ENCODE assay signal across 22 cellular contexts in genomic region chr7:155090647-155091046, GRCh38. TPM values are rescaled to one million over a fixed set of nuclear protein-coding genes. Genes with fewer than 3 reads are reported as not detected.
A peak's percentile ranks its signal among the peaks of the same experiment; 100 is the strongest.
DNase-seq lines count a peak whose midpoint lies in the region; ATAC-seq and TF ChIP-seq lines count a peak whose summit lies in the region.
"Had no signal": no experiment of that assay in that cellular context is flagged by ENCODE, and none has a peak within 500 bp of the region (broad histone marks: within the 10 kb centered on the region; RNA-seq: fewer than 3 reads in every experiment).

No MANE protein-coding gene starts in this region.

- H2AFZ ChIP-seq in GM23338: peak overlapping the region; percentile 59; the same call in 1 of the 2 replicates
- H2AFZ ChIP-seq: parathyroid adenoma had no signal

- no peak overlapping the region for H3K4me2 ChIP-seq in GM23338

- no peaks in the 10 kb centered on the region; the same call in none of the 3 replicates for H3K36me3 Mint-ChIP-seq in GM23338 (ENCODE audit: low read depth)
- H3K36me3 Mint-ChIP-seq in T-helper 2 cell treated with Interferon-gamma antibody and Interleukin-4, amounts not matched to agents 5 μg/mL and 100 μg/mL, for 36 hours (ENCODE audit: low read depth): peaks cover 2% of the 10 kb centered on the region
- H3K36me3 Mint-ChIP-seq: activated naive CD4-positive, alpha-beta T cell treated with anti-CD3 and anti-CD28 coated beads, Interleukin-2, amount 50 U/mL, for 24 hours; CD4-positive, CD25-positive, alpha-beta regulatory T cell; type B pancreatic cell had no signal

- H3K4me1 Mint-ChIP-seq in GM23338: peaks cover 5% of the 10 kb centered on the region
- H3K4me1 Mint-ChIP-seq in T-helper 2 cell treated with Interferon-gamma antibody and Interleukin-4, amounts not matched to agents 5 μg/mL and 100 μg/mL, for 36 hours (ENCODE audit: low read depth): peaks cover 48% of the 10 kb centered on the region
- H3K4me1 Mint-ChIP-seq: activated B cell treated with CpG ODN at 0.5 μM for 24 hours had no signal

- H3K27me3 ChIP-seq in GM23338 (ENCODE audit: insufficient read depth): no peaks in the 10 kb centered on the region

- H3K4me3 Mint-ChIP-seq in GM23338: no peak overlapping the region
- H3K4me3 Mint-ChIP-seq in T-helper 2 cell treated with Interferon-gamma antibody and Interleukin-4, amounts not matched to agents 5 μg/mL and 100 μg/mL, for 36 hours: peak overlapping the region; percentile 9
- H3K4me3 Mint-ChIP-seq: activated B cell treated with CpG ODN at 0.5 μM for 24 hours; activated naive CD4-positive, alpha-beta T cell treated with anti-CD3 and anti-CD28 coated beads, Interleukin-2, amount 50 U/mL, for 24 hours; type B pancreatic cell had no signal

- no peaks in the 10 kb centered on the region; the same call in 1 of the 3 replicates for H3K9me3 Mint-ChIP-seq in GM23338
- H3K9me3 Mint-ChIP-seq in T-helper 2 cell treated with Interferon-gamma antibody and Interleukin-4, amounts not matched to agents 5 μg/mL and 100 μg/mL, for 36 hours: peaks cover 10% of the 10 kb centered on the region
- H3K9me3 Mint-ChIP-seq: activated B cell treated with CpG ODN at 0.5 μM for 24 hours, type B pancreatic cell had no signal

- no peak overlapping the region for H3K27ac ChIP-seq in GM23338 (ENCODE audit: low read depth)
- H3K27ac ChIP-seq: 22Rv1, left ventricle myocardium inferior, parathyroid adenoma had no signal

- H3K4me3 ChIP-seq in GM23338: no peak overlapping the region
- H3K4me3 ChIP-seq: left ventricle myocardium inferior had no signal

- H3K27me3 Mint-ChIP-seq in GM23338 (ENCODE audit: insufficient read depth, low read depth, poor library complexity): no peaks in the 10 kb centered on the region
- peaks cover 8% of the 10 kb centered on the region for H3K27me3 Mint-ChIP-seq in T-helper 2 cell treated with Interferon-gamma antibody and Interleukin-4, amounts not matched to agents 5 μg/mL and 100 μg/mL, for 36 hours (ENCODE audit: low read depth)

- H3K4me1 ChIP-seq in GM23338 (ENCODE audit: insufficient read depth): peaks cover 6% of the 10 kb centered on the region
- H3K4me1 ChIP-seq: left ventricle myocardium inferior, parathyroid adenoma had no signal

- H4K20me1 ChIP-seq in GM23338 (replicated peaks; ENCODE audit: insufficient read depth): no peaks in the 10 kb centered on the region

- ATAC-seq in GM23338: no peak
- ATAC-seq in HG03097 (IDR thresholded peaks at IDR 0.05; ENCODE audit: low FRiP score, unreplicated experiment): no peak

- DNase-seq in NK-92 treated with Interleukin-12 subunit alpha and Interleukin-12 subunit beta, amount 100 ng/mL, for 24 hours (lab: John Stamatoyannopoulos, UW): peak; percentile 46
- DNase-seq in NK-92 (lab: John Stamatoyannopoulos, UW; ENCODE audit: unreplicated experiment) (no peak), GM23338 (ENCODE audit: low spot score) (no peak), kidney tubule cell (ENCODE audit: low spot score) (peak; percentile 72), DMS53 (lab: John Stamatoyannopoulos, UW) (no peak), inferior parietal cortex (ENCODE audit: extremely low spot score) (no peak)
- DNase-seq in T-helper 2 cell treated with Interferon-gamma antibody and Interleukin-4, amounts not matched to agents 5 μg/mL and 100 μg/mL, for 36 hours (ENCODE audit: low spot score): peak; percentile 45
- DNase-seq: activated B cell treated with CpG ODN at 0.5 μM for 24 hours; central memory CD4-positive, alpha-beta T cell; effector memory CD4-positive, alpha-beta T cell; GDM1; left ventricle myocardium inferior; NCI-H1092; NCI-H2171 treated with DMSO at 0.1 percent for 48 hours; small intestine; SW 1271 had no signal

- no peaks in the 10 kb centered on the region for H3F3A ChIP-seq in GM23338 (replicated peaks; ENCODE audit: low read depth)

- no peaks in the 10 kb centered on the region for H3K79me2 ChIP-seq in GM23338 (replicated peaks; ENCODE audit: insufficient read depth)
- H3K79me2 ChIP-seq: parathyroid adenoma had no signal

- TF ChIP-seq CTCF in GM23338 (conservative IDR thresholded peaks at IDR 0.05; ENCODE audit: low read depth in 2 of 2): no peak

- no peaks in the 10 kb centered on the region for H3K9me2 ChIP-seq in GM23338 (ENCODE audit: insufficient read depth)

- H3K27ac Mint-ChIP-seq in GM23338: no peak overlapping the region
- H3K27ac Mint-ChIP-seq in T-helper 2 cell treated with Interferon-gamma antibody and Interleukin-4, amounts not matched to agents 5 μg/mL and 100 μg/mL, for 36 hours: peak overlapping the region; percentile 50
- H3K27ac Mint-ChIP-seq: activated B cell treated with CpG ODN at 0.5 μM for 24 hours; activated naive CD4-positive, alpha-beta T cell treated with anti-CD3 and anti-CD28 coated beads, Interleukin-2, amount 50 U/mL, for 24 hours; type B pancreatic cell had no signal

- no peaks in the 10 kb centered on the region for H3K36me3 ChIP-seq in GM23338 (ENCODE audit: insufficient read depth)
- H3K36me3 ChIP-seq: left ventricle myocardium inferior had no signal

TF ChIP-seq in GM23338, 12 proteins besides CTCF, POLR2A, EP300 and RAD21 (continues in another document):
- TF ChIP-seq, protein P1, sequence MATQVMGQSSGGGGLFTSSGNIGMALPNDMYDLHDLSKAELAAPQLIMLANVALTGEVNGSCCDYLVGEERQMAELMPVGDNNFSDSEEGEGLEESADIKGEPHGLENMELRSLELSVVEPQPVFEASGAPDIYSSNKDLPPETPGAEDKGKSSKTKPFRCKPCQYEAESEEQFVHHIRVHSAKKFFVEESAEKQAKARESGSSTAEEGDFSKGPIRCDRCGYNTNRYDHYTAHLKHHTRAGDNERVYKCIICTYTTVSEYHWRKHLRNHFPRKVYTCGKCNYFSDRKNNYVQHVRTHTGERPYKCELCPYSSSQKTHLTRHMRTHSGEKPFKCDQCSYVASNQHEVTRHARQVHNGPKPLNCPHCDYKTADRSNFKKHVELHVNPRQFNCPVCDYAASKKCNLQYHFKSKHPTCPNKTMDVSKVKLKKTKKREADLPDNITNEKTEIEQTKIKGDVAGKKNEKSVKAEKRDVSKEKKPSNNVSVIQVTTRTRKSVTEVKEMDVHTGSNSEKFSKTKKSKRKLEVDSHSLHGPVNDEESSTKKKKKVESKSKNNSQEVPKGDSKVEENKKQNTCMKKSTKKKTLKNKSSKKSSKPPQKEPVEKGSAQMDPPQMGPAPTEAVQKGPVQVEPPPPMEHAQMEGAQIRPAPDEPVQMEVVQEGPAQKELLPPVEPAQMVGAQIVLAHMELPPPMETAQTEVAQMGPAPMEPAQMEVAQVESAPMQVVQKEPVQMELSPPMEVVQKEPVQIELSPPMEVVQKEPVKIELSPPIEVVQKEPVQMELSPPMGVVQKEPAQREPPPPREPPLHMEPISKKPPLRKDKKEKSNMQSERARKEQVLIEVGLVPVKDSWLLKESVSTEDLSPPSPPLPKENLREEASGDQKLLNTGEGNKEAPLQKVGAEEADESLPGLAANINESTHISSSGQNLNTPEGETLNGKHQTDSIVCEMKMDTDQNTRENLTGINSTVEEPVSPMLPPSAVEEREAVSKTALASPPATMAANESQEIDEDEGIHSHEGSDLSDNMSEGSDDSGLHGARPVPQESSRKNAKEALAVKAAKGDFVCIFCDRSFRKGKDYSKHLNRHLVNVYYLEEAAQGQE (IDR thresholded peaks at IDR 0.05; ENCODE audit: unreplicated experiment): no peak
- TF ChIP-seq, protein P2, sequence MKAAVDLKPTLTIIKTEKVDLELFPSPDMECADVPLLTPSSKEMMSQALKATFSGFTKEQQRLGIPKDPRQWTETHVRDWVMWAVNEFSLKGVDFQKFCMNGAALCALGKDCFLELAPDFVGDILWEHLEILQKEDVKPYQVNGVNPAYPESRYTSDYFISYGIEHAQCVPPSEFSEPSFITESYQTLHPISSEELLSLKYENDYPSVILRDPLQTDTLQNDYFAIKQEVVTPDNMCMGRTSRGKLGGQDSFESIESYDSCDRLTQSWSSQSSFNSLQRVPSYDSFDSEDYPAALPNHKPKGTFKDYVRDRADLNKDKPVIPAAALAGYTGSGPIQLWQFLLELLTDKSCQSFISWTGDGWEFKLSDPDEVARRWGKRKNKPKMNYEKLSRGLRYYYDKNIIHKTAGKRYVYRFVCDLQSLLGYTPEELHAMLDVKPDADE (IDR thresholded peaks at IDR 0.05): no peak
- TF ChIP-seq JUNB (IDR thresholded peaks at IDR 0.05; ENCODE audit: unreplicated experiment) (no peak), EZH2phosphoT487 (IDR thresholded peaks at IDR 0.05; ENCODE audit: unreplicated experiment) (no peak), NANOG (IDR thresholded peaks at IDR 0.05; ENCODE audit: borderline replicate concordance) (no peak), POLR2AphosphoS5 (IDR thresholded peaks at IDR 0.05; ENCODE audit: low read depth) (no peak), EZH2 (IDR thresholded peaks at IDR 0.05; ENCODE audit: low read depth, unreplicated experiment) (no peak), ZNF331 (CRISPR knock-in tag; IDR thresholded peaks at IDR 0.05; ENCODE audit: low read depth) (no peak), CREB1 (CRISPR knock-in tag; IDR thresholded peaks at IDR 0.05; ENCODE audit: low read depth) (no peak)

RNA-seq across cellular contexts. Expression of gene HTR5A, which starts 20.5 kb away (rescaled TPM):
- not detected in 2 replicates for total RNA-seq in GM23338 (2014; rRNA removed; shearing (Covaris generic))
- not detected in 2 replicates for polyA plus RNA-seq in GM23338 (2016; fragmentation: Nextera tagmentation; extraction: Ambion mirVana)
- total RNA-seq: activated B cell treated with CpG ODN at 0.5 μM for 24 hours; CD4-positive, CD25-positive, alpha-beta regulatory T cell; left ventricle myocardium inferior had no signal
- polyA plus RNA-seq: CD4-positive, CD25-positive, alpha-beta regulatory T cell had no signal

Comparison
In these comparisons a context has a peak if more than half of its experiments do, and no peak if none do; other contexts are left out.
1. DNase-seq: peak in NK-92 treated with Interleukin-12 subunit alpha and Interleukin-12 subunit beta, amount 100 ng/mL, for 24 hours (single experiment), T-helper 2 cell treated with Interferon-gamma antibody and Interleukin-4, amounts not matched to agents 5 μg/mL and 100 μg/mL, for 36 hours (single experiment) and kidney tubule cell (single experiment); none in NK-92 (single experiment), GM23338 (single experiment), DMS53 (single experiment) and inferior parietal cortex (single experiment).